In the genomic region with DNA sequence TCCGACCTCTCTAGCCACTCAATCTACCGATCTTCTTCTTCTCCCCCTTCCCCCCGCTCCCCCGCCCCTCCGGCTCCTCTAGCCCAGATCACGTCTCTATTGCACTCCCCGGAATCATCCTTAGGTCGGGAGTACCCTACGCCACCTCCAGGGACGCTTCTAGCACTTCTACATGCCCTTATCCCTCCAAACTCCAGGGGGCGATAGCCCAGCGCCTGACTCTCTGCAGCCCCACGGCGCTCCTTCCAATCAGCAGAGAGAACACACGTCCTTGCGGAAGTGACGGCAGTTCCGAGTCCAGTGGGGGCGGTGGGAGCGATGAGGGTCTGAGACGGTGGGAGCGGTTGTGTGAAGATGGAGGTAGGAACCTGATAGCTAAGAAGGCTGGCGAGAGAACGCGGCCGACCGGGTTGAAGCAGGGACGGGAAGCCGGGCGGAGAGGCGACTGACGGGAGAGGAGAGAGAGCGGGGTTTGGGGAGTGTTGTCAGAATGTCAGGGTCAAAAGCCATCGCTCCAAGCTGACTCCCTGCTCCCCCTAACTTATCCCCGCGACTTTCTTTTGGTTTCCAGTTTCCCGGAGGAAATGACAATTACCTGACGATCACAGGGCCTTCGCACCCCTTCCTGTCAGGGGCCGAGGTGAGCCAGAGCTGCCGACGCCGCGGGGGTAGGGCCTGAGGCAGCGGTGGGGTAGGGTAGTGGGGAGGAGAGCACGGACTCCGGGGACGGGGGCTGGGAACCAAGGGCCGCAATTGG, we compare ENCODE assay signal across 8 cellular contexts. TPM values are rescaled to one million over a fixed set of nuclear protein-coding genes. Genes with fewer than 3 reads are reported as not detected.
A peak's percentile ranks its signal among the peaks of the same experiment; 100 is the strongest.
DNase-seq lines count a peak whose midpoint lies in the region; ATAC-seq and TF ChIP-seq lines count a peak whose summit lies in the region.

A gene (minus strand): TSS at position 35 of the 757 bp plus-strand sequence. CDS start 87 bp downstream, outside the sequence.
A gene (plus strand): TSS at position 271 of the 757 bp plus-strand sequence. CDS start 84 bp downstream, at position 355.

- H3K4me2 ChIP-seq in neural cell (ENCODE audit: low read length): peak within 1 kb of the TSS; percentile 91

- ATAC-seq in RWPE2 (ENCODE audit: low read depth): peak; percentile 95

- TF ChIP-seq CTCF in LNCaP clone FGC (IDR thresholded peaks at IDR 0.05; ENCODE audit: control insufficient read depth, extremely low read depth, insufficient read depth): peak; percentile 92
- TF ChIP-seq CTCF in RWPE2 (IDR thresholded peaks at IDR 0.05; ENCODE audit: poor library complexity, severe bottlenecking): peak; percentile 99
- TF ChIP-seq CTCF in neural cell (IDR thresholded peaks at IDR 0.05; ENCODE audit: poor library complexity, severe bottlenecking): peak; percentile 100

- peak; percentile 68 for TF ChIP-seq RAD21 in neural cell (conservative IDR thresholded peaks at IDR 0.05)

- H3F3A ChIP-seq in neural cell (ENCODE audit: insufficient read depth, low read length, poor library complexity, severe bottlenecking): peaks cover 7% of the 10 kb centered on the region

- H3K79me2 ChIP-seq in neural cell (replicated peaks; ENCODE audit: insufficient read depth, low read length): peaks cover 42% of the 10 kb centered on the region

- peak; percentile 98 for DNase-seq in ELR (ENCODE audit: low read depth)
- peak; percentile 79 for DNase-seq in GOT3 (lab: John Stamatoyannopoulos, UW)
- peak; percentile 98 for DNase-seq in LNCaP clone FGC (ENCODE audit: low read depth)
- DNase-seq in RWPE2 (ENCODE audit: low spot score): peak; percentile 98
- peak; percentile 98 for DNase-seq in activated effector memory CD4-positive, alpha-beta T cell treated with anti-CD3 and anti-CD28 coated beads, Interleukin-2, amount 50 U/mL, for 16 hours
- DNase-seq in fibroblast of the conjunctiva (ENCODE audit: low read depth): peak; percentile 97

- peak; percentile 70 for TF ChIP-seq EP300 in neural cell (conservative IDR thresholded peaks at IDR 0.05; ENCODE audit: poor library complexity, severe bottlenecking)

- H3K4me1 ChIP-seq in RWPE2 (ENCODE audit: insufficient read depth, poor library complexity, severe bottlenecking) (peaks cover 5% of the 10 kb centered on the region), stomach smooth muscle (ENCODE audit: control insufficient read depth, insufficient read depth, low read length) (peaks cover 6% of the 10 kb centered on the region)

- H3K27me3 ChIP-seq in RWPE2 (ENCODE audit: insufficient read depth, poor library complexity, severe bottlenecking) (no peaks in the 10 kb centered on the region), neural cell (ENCODE audit: insufficient read depth, low read depth, low read length) (no peaks in the 10 kb centered on the region), stomach smooth muscle (ENCODE audit: control insufficient read depth in 1 of 2, insufficient read depth in 2 of 2, low read length in 2 of 2) (no peaks in the 10 kb centered on the region)

- H3K9me2 ChIP-seq in neural cell (ENCODE audit: insufficient read depth, low read length): no peaks in the 10 kb centered on the region

- H3K36me3 ChIP-seq in RWPE2 (ENCODE audit: low read depth) (peaks cover 63% of the 10 kb centered on the region), neural cell (ENCODE audit: insufficient read depth, low read length) (no peaks in the 10 kb centered on the region), stomach smooth muscle (ENCODE audit: control insufficient read depth in 2 of 2, insufficient read depth in 2 of 2, low read length in 2 of 2) (peaks cover 6 to 8% of the 10 kb centered on the region in 2 donors)

- H3K27ac ChIP-seq in RWPE2 (ENCODE audit: poor library complexity, severe bottlenecking) (peak within 1 kb of the TSS; percentile 60), neural cell (ENCODE audit: low read length) (peak within 1 kb of the TSS; percentile 86), stomach smooth muscle (ENCODE audit: low read length) (peak within 1 kb of the TSS; percentile 90)

- no peaks in the 10 kb centered on the region for H4K20me1 ChIP-seq in neural cell (ENCODE audit: insufficient read depth)

- peak within 1 kb of the TSS; percentile 88 for H2AFZ ChIP-seq in neural cell (ENCODE audit: low read depth, low read length)

- H3K9ac ChIP-seq in neural cell (ENCODE audit: low read length) (peak within 1 kb of the TSS; percentile 87), stomach smooth muscle (ENCODE audit: low read length in 2 of 2) (peak within 1 kb of the TSS; percentile 99)

- peak within 1 kb of the TSS; percentile 98 for H3K4me3 ChIP-seq in LNCaP clone FGC (ENCODE audit: low read depth, low read length)
- peak within 1 kb of the TSS; percentile 84 for H3K4me3 ChIP-seq in RWPE2 (ENCODE audit: severe bottlenecking)
- peak within 1 kb of the TSS; percentile 97 for H3K4me3 ChIP-seq in neural cell (ENCODE audit: low read length)
- peak within 1 kb of the TSS; percentile 87 to 96 for H3K4me3 ChIP-seq in stomach smooth muscle (ENCODE audit: low read length in 2 of 2)

- H3K9me3 ChIP-seq in RWPE2 (ENCODE audit: severe bottlenecking) (no peaks in the 10 kb centered on the region), neural cell (ENCODE audit: low read length) (no peaks in the 10 kb centered on the region), stomach smooth muscle (ENCODE audit: control insufficient read depth in 2 of 2, low read length in 2 of 2) (no peaks in the 10 kb centered on the region)

TF ChIP-seq in neural cell, 6 proteins besides CTCF, POLR2A, EP300 and RAD21:
- TF ChIP-seq POLR2AphosphoS5 (IDR thresholded peaks at IDR 0.05) (peak; percentile 96), SMC3 (conservative IDR thresholded peaks at IDR 0.05; ENCODE audit: poor library complexity) (peak; percentile 65), EZH2 (IDR thresholded peaks at IDR 0.05; ENCODE audit: borderline replicate concordance, insufficient read depth, low read length, poor library complexity, severe bottlenecking) (no peak), TAF1 (IDR thresholded peaks at IDR 0.05; ENCODE audit: low read depth) (no peak), MXI1 (conservative IDR thresholded peaks at IDR 0.05; ENCODE audit: poor library complexity, severe bottlenecking) (peak; percentile 74)
- TF ChIP-seq, protein P1, sequence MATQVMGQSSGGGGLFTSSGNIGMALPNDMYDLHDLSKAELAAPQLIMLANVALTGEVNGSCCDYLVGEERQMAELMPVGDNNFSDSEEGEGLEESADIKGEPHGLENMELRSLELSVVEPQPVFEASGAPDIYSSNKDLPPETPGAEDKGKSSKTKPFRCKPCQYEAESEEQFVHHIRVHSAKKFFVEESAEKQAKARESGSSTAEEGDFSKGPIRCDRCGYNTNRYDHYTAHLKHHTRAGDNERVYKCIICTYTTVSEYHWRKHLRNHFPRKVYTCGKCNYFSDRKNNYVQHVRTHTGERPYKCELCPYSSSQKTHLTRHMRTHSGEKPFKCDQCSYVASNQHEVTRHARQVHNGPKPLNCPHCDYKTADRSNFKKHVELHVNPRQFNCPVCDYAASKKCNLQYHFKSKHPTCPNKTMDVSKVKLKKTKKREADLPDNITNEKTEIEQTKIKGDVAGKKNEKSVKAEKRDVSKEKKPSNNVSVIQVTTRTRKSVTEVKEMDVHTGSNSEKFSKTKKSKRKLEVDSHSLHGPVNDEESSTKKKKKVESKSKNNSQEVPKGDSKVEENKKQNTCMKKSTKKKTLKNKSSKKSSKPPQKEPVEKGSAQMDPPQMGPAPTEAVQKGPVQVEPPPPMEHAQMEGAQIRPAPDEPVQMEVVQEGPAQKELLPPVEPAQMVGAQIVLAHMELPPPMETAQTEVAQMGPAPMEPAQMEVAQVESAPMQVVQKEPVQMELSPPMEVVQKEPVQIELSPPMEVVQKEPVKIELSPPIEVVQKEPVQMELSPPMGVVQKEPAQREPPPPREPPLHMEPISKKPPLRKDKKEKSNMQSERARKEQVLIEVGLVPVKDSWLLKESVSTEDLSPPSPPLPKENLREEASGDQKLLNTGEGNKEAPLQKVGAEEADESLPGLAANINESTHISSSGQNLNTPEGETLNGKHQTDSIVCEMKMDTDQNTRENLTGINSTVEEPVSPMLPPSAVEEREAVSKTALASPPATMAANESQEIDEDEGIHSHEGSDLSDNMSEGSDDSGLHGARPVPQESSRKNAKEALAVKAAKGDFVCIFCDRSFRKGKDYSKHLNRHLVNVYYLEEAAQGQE (IDR thresholded peaks at IDR 0.05; ENCODE audit: borderline replicate concordance): peak; percentile 25

RNA-seq across cellular contexts. Expression of the first gene that starts in this region (rescaled TPM):
- 47.6 and 47.9 TPM in 2 replicates for polyA plus RNA-seq in neural cell
- polyA minus RNA-seq in neural cell: 80.5 and 85.5 TPM in 2 replicates

RNA-seq across cellular contexts. Expression of the second gene that starts in this region (rescaled TPM):
- polyA plus RNA-seq in neural cell: 56.8 and 57.4 TPM in 2 replicates
- 65.7 and 74.9 TPM in 2 replicates for polyA minus RNA-seq in neural cell

Comparison
In these comparisons a context has a peak if more than half of its experiments do, and no peak if none do; other contexts are left out.
1. Peak in every context shown above with its lines: DNase-seq, ATAC-seq, H3K4me3 ChIP-seq and H3K27ac ChIP-seq.